ENCODE assay signal across 8 cellular contexts in genomic region chr4:1249148-1249730, GRCh38. TPM values are rescaled to one million over a fixed set of nuclear protein-coding genes. Genes with fewer than 3 reads are reported as not detected.
DNase-seq lines count a peak whose midpoint lies in the region; ATAC-seq, FAIRE-seq and TF ChIP-seq lines count a peak whose summit lies in the region.

No MANE protein-coding gene starts in this region.

- H3K36me3 ChIP-seq in SK-N-SH (replicated peaks in 1 of 2; ENCODE audit: control insufficient read depth in 1 of 2, insufficient read depth in 2 of 2, low read length in 1 of 2) = peaks cover 4 to 20% of the 10 kb centered on the region in 2 experiments
- H3K36me3 ChIP-seq in pancreas = no peaks in the 10 kb centered on the region
- H3K36me3 ChIP-seq in thyroid gland = no peaks in the 10 kb centered on the region

- H3K9ac ChIP-seq in SK-N-SH = peak overlapping the region; percentile 82

- peak overlapping the region; percentile 78 for H3K4me2 ChIP-seq in SK-N-SH

- peak overlapping the region; percentile 86 to 98 (median 91) for H3K4me3 Mint-ChIP-seq in IgD-negative memory B cell

- no peaks in the 10 kb centered on the region for H3K9me2 ChIP-seq in SK-N-SH

- H3K27me3 Mint-ChIP-seq in IgD-negative memory B cell = no peaks in the 10 kb centered on the region

- H3K4me1 ChIP-seq in SK-N-SH (ENCODE audit: control insufficient read depth in 1 of 2, insufficient read depth in 2 of 2, low read depth in 1 of 2, low read length in 1 of 2) (peaks cover 10 to 33% of the 10 kb centered on the region in 2 experiments; a peak in 3 of 4 replicates), pancreas (peaks cover 19 to 34% (median 29%) of the 10 kb centered on the region in 3 donors), thyroid gland (peaks cover 35 to 46% of the 10 kb centered on the region in 2 donors)

- H3K4me3 ChIP-seq in SK-N-SH (ENCODE audit: low read depth in 2 of 2, low read length in 1 of 2) = peak overlapping the region; percentile 67 to 73
- H3K4me3 ChIP-seq in pancreas = peak overlapping the region; percentile 65 to 95 (median 70)
- peak overlapping the region; percentile 72 to 95 (median 77) for H3K4me3 ChIP-seq in thyroid gland (replicated peaks in 1 of 3)

- DNase-seq in EL (peak; percentile 86), SK-N-SH (peak; percentile 95), Right ventricle myocardium inferior (ENCODE audit: missing footprints) (peak; percentile 95), pancreas (peak; percentile 82 to 93 (median 86)), thyroid gland (peak; percentile 87 to 88)
- DNase-seq in activated naive CD4-positive, alpha-beta T cell treated with anti-CD3 and anti-CD28 coated beads, Interleukin-2, amount 50 U/mL, for 72 hours (ENCODE audit: low spot score in 2 of 2) = peak; percentile 84

- FAIRE-seq in pancreas (lab: Jason Lieb, UNC) = no peak

- TF ChIP-seq EP300 in SK-N-SH (IDR thresholded peaks at IDR 0.05; ENCODE audit: borderline replicate concordance in 1 of 2, low read depth in 1 of 2, low read length in 1 of 2) = no peak

- H3K27me3 ChIP-seq in SK-N-SH (ENCODE audit: insufficient read depth) = no peaks in the 10 kb centered on the region
- H3K27me3 ChIP-seq in pancreas = no peaks in the 10 kb centered on the region
- H3K27me3 ChIP-seq in thyroid gland = no peaks in the 10 kb centered on the region

- peaks cover 48% of the 10 kb centered on the region for H3K79me2 ChIP-seq in SK-N-SH (ENCODE audit: insufficient read depth)

- 0% methylated on average over 7 of the region's 86 CpGs for WGBS in SK-N-SH (ENCODE audit: low lambda C conversion rate)
- 0 to 2% methylated on average over 33 to 86 of the region's 86 CpGs for WGBS in pancreas, 2 donors
- 0% methylated on average over 6 to 45 of the region's 86 CpGs for WGBS in thyroid gland, 2 donors

- no peaks in the 10 kb centered on the region for H3K36me3 Mint-ChIP-seq in IgD-negative memory B cell
- H3K36me3 Mint-ChIP-seq in activated naive CD4-positive, alpha-beta T cell treated with anti-CD3 and anti-CD28 coated beads, Interleukin-2, amount 50 U/mL, for 72 hours = peaks cover 22 to 47% of the 10 kb centered on the region in 2 donors

- peak overlapping the region; percentile 96 to 100 (median 97) for H3K27ac Mint-ChIP-seq in IgD-negative memory B cell
- H3K27ac Mint-ChIP-seq in activated naive CD4-positive, alpha-beta T cell treated with anti-CD3 and anti-CD28 coated beads, Interleukin-2, amount 50 U/mL, for 72 hours = peak overlapping the region; percentile 91 to 98

- ATAC-seq in GM21528 (IDR thresholded peaks at IDR 0.05; ENCODE audit: low FRiP score, unreplicated experiment) = peak; percentile 54
- peak; percentile 38 to 73 for ATAC-seq in activated naive CD4-positive, alpha-beta T cell treated with anti-CD3 and anti-CD28 coated beads, Interleukin-2, amount 50 U/mL, for 72 hours
- peak; percentile 68 for ATAC-seq in Right ventricle myocardium inferior
- peak; percentile 45 to 65 (median 54) for ATAC-seq in pancreas

- peaks cover 32% of the 10 kb centered on the region for H4K20me1 ChIP-seq in SK-N-SH (ENCODE audit: insufficient read depth)

- H3K4me1 Mint-ChIP-seq in IgD-negative memory B cell = peaks cover 27 to 44% (median 38%) of the 10 kb centered on the region in 3 donors

- TF ChIP-seq RAD21 in SK-N-SH (IDR thresholded peaks at IDR 0.05; ENCODE audit: low read length) = no peak

- intact Hi-C loops in Right ventricle myocardium inferior (cut with DNase I) = loop anchor here (1.0 to 5.0 kb wide), 3 partner anchors 40 to 82 kb away; partner anchors contain the start of gene MAEA
- intact Hi-C loops in pancreas (cut with DNase I) = loop anchor here in 1 of 3 donors (10.0 kb wide), 1 partner anchor 114 kb away; no protein-coding TSS in a partner anchor
- intact Hi-C loops in thyroid gland (cut with DNase I) = no loop called here

- H3K9me3 ChIP-seq in SK-N-SH = peaks cover 3% of the 10 kb centered on the region; the same call in 1 of the 2 replicates
- no peaks in the 10 kb centered on the region for H3K9me3 ChIP-seq in pancreas
- H3K9me3 ChIP-seq in thyroid gland = no peaks in the 10 kb centered on the region

- peak in 1 of 2 donors; percentile 47 for TF ChIP-seq POLR2A in thyroid gland (IDR thresholded peaks at IDR 0.05)

- peak overlapping the region; percentile 76 to 95 for H3K27ac ChIP-seq in SK-N-SH (ENCODE audit: low read depth in 2 of 2, low read length in 1 of 2)
- peak overlapping the region; percentile 83 to 95 (median 91) for H3K27ac ChIP-seq in pancreas
- peak overlapping the region; percentile 86 to 94 (median 89) for H3K27ac ChIP-seq in thyroid gland

- no peaks in the 10 kb centered on the region for H3F3A ChIP-seq in SK-N-SH (replicated peaks; ENCODE audit: insufficient read depth)

- no peak for TF ChIP-seq CTCF in SK-N-SH (IDR thresholded peaks at IDR 0.05)
- TF ChIP-seq CTCF in pancreas (IDR thresholded peaks at IDR 0.05) = no peak
- no peak for TF ChIP-seq CTCF in thyroid gland (IDR thresholded peaks at IDR 0.05)

- CTCF ChIA-PET in SK-N-SH (lab: Yijun Ruan, JAX) = interaction anchor here (0.9 to 3.8 kb wide), 7 partner anchors 14 to 380 kb away, joined by 3 to 14 read pairs (median 3); no protein-coding TSS in a partner anchor

- H2AFZ ChIP-seq in SK-N-SH (ENCODE audit: low read depth) = peak overlapping the region; percentile 84

- POLR2A ChIA-PET in SK-N-SH (lab: Yijun Ruan, JAX) = interaction anchor here (2.3 to 2.8 kb wide), 2 partner anchors 16 to 97 kb away, joined by 6 to 15 read pairs; partner anchors contain the start of gene UVSSA

- H3K9me3 Mint-ChIP-seq in IgD-negative memory B cell = no peaks in the 10 kb centered on the region
- H3K9me3 Mint-ChIP-seq in activated naive CD4-positive, alpha-beta T cell treated with anti-CD3 and anti-CD28 coated beads, Interleukin-2, amount 50 U/mL, for 72 hours = peaks cover 0 to 15% of the 10 kb centered on the region in 2 donors

TF ChIP-seq in SK-N-SH, 30 proteins besides CTCF, POLR2A, EP300 and RAD21:
- TF ChIP-seq YY1 (IDR thresholded peaks at IDR 0.05; ENCODE audit: low read depth) (0 out of 2 replicates have a peak, but pooled peaks have one; percentile 45), TAF1 (IDR thresholded peaks at IDR 0.05; ENCODE audit: borderline replicate concordance, low read depth, low read length) (peak; percentile 51; the same call in 1 of the 2 replicates), RXRA (IDR thresholded peaks at IDR 0.05; ENCODE audit: borderline replicate concordance, low read depth) (no peak), POLR2AphosphoS5 (IDR thresholded peaks at IDR 0.05; ENCODE audit: low read depth, low read length) (peak; percentile 43; the same call in 1 of the 2 replicates)
- TF ChIP-seq, protein P1, sequence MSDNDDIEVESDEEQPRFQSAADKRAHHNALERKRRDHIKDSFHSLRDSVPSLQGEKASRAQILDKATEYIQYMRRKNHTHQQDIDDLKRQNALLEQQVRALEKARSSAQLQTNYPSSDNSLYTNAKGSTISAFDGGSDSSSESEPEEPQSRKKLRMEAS (IDR thresholded peaks at IDR 0.05; ENCODE audit: low read depth) = peak; percentile 6; the same call in 1 of the 2 replicates

RNA-seq across cellular contexts. Expression of gene CTBP1, which starts 0.3 kb away (rescaled TPM):
- polyA plus RNA-seq in IgD-negative memory B cell (36.5 TPM), SK-N-SH (2012; rRNA removed) (158 and 183 TPM in 2 replicates), pancreas (100 to 1,000 TPM; 129 to 131 TPM)
- polyA plus RNA-seq in SK-N-SH (2012; cell fraction: cytosol; rRNA removed) = 73.8 and 122 TPM in 2 replicates
- polyA plus RNA-seq in SK-N-SH (2012; cell fraction: nucleus; rRNA removed) = 419 and 467 TPM in 2 replicates
- 100 to 1,000 TPM in 1 of 2 donors, 10 to 100 TPM in 1; 74.7 to 177 TPM for total RNA-seq in activated naive CD4-positive, alpha-beta T cell treated with anti-CD3 and anti-CD28 coated beads, Interleukin-2, amount 50 U/mL, for 72 hours
- total RNA-seq in Right ventricle myocardium inferior (121 TPM), pancreas (100 to 1,000 TPM in 4 of 6 donors, 10 to 100 TPM in 2; 91.5 to 131 (median 108) TPM), thyroid gland (100 to 1,000 TPM; 102 to 226 (median 177) TPM)

RNA-seq across cellular contexts. Expression of gene MAEA, which starts 40.5 kb away (rescaled TPM):
- polyA plus RNA-seq in IgD-negative memory B cell = 67.1 TPM
- 123 and 128 TPM in 2 replicates for polyA plus RNA-seq in SK-N-SH (2012; rRNA removed)
- polyA plus RNA-seq in SK-N-SH (2012; cell fraction: cytosol; rRNA removed) = 64.4 and 85.4 TPM in 2 replicates
- polyA plus RNA-seq in SK-N-SH (2012; cell fraction: nucleus; rRNA removed) = 196 and 274 TPM in 2 replicates
- total RNA-seq in activated naive CD4-positive, alpha-beta T cell treated with anti-CD3 and anti-CD28 coated beads, Interleukin-2, amount 50 U/mL, for 72 hours = 10 to 100 TPM; 42.8 to 50.1 TPM
- 50.4 TPM for total RNA-seq in Right ventricle myocardium inferior
- 10 to 100 TPM; 28.6 to 33.0 (median 31.8) TPM for total RNA-seq in pancreas
- 10 to 100 TPM; 69.3 to 74.7 TPM for polyA plus RNA-seq in pancreas
- 10 to 100 TPM; 85.3 to 99.5 (median 87.3) TPM for total RNA-seq in thyroid gland

Comparison
In these comparisons a context has a peak if more than half of its experiments do, and no peak if none do; other contexts are left out.
1. Peak in every context shown above with its lines: DNase-seq, ATAC-seq, H3K4me3 ChIP-seq and H3K27ac ChIP-seq.